In the genomic region with DNA sequence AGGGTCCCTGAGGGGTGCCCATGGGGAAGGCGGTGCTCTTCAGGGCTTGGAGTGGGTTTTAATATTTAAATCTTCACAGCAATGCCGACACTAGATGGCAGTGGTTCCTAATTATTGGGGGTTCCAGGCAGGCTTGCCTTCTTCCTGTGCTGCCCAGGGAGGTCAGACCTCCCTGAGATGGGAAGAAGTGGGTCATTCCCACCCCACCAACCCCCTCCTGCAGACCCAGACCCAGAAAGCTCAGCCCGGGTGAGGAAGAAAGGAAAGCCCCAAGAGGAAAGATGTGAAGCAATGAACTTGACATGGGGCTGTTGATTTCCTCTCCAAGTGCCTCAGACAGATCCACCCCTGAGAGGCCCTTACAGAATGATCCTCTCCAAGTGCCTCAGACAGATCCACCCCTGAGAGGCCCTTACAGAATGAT, we compare ENCODE assay signal across 2 cellular contexts.
TF ChIP-seq lines count a peak whose summit lies in the region.

No MANE protein-coding gene starts in this region.

TF ChIP-seq in HCT116, 20 proteins besides CTCF, POLR2A, EP300 and RAD21 (continued from another document):
- TF ChIP-seq, protein P1, sequence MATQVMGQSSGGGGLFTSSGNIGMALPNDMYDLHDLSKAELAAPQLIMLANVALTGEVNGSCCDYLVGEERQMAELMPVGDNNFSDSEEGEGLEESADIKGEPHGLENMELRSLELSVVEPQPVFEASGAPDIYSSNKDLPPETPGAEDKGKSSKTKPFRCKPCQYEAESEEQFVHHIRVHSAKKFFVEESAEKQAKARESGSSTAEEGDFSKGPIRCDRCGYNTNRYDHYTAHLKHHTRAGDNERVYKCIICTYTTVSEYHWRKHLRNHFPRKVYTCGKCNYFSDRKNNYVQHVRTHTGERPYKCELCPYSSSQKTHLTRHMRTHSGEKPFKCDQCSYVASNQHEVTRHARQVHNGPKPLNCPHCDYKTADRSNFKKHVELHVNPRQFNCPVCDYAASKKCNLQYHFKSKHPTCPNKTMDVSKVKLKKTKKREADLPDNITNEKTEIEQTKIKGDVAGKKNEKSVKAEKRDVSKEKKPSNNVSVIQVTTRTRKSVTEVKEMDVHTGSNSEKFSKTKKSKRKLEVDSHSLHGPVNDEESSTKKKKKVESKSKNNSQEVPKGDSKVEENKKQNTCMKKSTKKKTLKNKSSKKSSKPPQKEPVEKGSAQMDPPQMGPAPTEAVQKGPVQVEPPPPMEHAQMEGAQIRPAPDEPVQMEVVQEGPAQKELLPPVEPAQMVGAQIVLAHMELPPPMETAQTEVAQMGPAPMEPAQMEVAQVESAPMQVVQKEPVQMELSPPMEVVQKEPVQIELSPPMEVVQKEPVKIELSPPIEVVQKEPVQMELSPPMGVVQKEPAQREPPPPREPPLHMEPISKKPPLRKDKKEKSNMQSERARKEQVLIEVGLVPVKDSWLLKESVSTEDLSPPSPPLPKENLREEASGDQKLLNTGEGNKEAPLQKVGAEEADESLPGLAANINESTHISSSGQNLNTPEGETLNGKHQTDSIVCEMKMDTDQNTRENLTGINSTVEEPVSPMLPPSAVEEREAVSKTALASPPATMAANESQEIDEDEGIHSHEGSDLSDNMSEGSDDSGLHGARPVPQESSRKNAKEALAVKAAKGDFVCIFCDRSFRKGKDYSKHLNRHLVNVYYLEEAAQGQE (IDR thresholded peaks at IDR 0.05; ENCODE audit: low read depth): no peak

TF ChIP-seq in SK-N-SH, 30 proteins besides CTCF, POLR2A, EP300 and RAD21 (continued from another document):
- TF ChIP-seq, protein P1 (IDR thresholded peaks at IDR 0.05; ENCODE audit: low read depth, low read length): no peak
- TF ChIP-seq, protein P2, sequence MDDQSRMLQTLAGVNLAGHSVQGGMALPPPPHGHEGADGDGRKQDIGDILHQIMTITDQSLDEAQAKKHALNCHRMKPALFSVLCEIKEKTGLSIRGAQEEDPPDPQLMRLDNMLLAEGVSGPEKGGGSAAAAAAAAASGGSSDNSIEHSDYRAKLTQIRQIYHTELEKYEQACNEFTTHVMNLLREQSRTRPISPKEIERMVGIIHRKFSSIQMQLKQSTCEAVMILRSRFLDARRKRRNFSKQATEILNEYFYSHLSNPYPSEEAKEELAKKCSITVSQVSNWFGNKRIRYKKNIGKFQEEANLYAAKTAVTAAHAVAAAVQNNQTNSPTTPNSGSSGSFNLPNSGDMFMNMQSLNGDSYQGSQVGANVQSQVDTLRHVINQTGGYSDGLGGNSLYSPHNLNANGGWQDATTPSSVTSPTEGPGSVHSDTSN (IDR thresholded peaks at IDR 0.05): no peak
- TF ChIP-seq NFIC (IDR thresholded peaks at IDR 0.05; ENCODE audit: borderline replicate concordance) (no peak), MXI1 (IDR thresholded peaks at IDR 0.05; ENCODE audit: low read depth, low read length) (no peak), GATA2 (CRISPR knock-in tag; IDR thresholded peaks at IDR 0.05) (no peak), TEAD4 (IDR thresholded peaks at IDR 0.05; ENCODE audit: borderline replicate concordance, insufficient read depth) (no peak), FOSL2 (IDR thresholded peaks at IDR 0.05; ENCODE audit: borderline replicate concordance, low read depth) (no peak), MAX (IDR thresholded peaks at IDR 0.05; ENCODE audit: low read depth) (no peak)
